17 cellular contexts compared by ENCODE assay signal in genomic region chr7:1917221-1918062, GRCh38.
DNase-seq lines count a peak whose midpoint lies in the region; ATAC-seq, FAIRE-seq and TF ChIP-seq lines count a peak whose summit lies in the region.
"Had no signal": no experiment of that assay in that cellular context is flagged by ENCODE, and none has a peak within 500 bp of the region (broad histone marks: within the 10 kb centered on the region; RNA-seq: fewer than 3 reads in every experiment).

No MANE protein-coding gene starts in this region.

- no peaks in the 10 kb centered on the region; a peak in 1 of 3 replicates for H3K36me3 ChIP-seq in HEK293 (ENCODE audit: control insufficient read depth in 2 of 2, insufficient read depth in 1 of 2, low read length in 2 of 2)
- no peaks in the 10 kb centered on the region for H3K36me3 ChIP-seq in kidney (ENCODE audit: control insufficient read depth in 1 of 2, insufficient read depth in 2 of 2, low read length in 2 of 2)
- H3K36me3 ChIP-seq: brain microvascular endothelial cell, esophagus squamous epithelium had no signal

- peak overlapping the region in 6 of 7 donors; percentile 18 to 89 (median 68) for H3K27ac Mint-ChIP-seq in CD14-positive monocyte
- H3K27ac Mint-ChIP-seq in brain, result peak overlapping the region in 3 of 5 experiments; percentile 18 to 89 (median 73)
- H3K27ac Mint-ChIP-seq in activated CD8-positive, alpha-beta T cell treated with anti-CD3 and anti-CD28 coated beads for 36 hours, result no peak overlapping the region
- H3K27ac Mint-ChIP-seq: activated naive CD4-positive, alpha-beta T cell treated with anti-CD3 and anti-CD28 coated beads, Interleukin-2, amount 10 ng/mL, durations not matched to agents 7 days and 5 days had no signal

- peaks cover 54% of the 10 kb centered on the region for H3K4me1 Mint-ChIP-seq in CD14-positive monocyte
- peaks cover 48% of the 10 kb centered on the region for H3K4me1 Mint-ChIP-seq in brain
- H3K4me1 Mint-ChIP-seq in activated CD8-positive, alpha-beta T cell treated with anti-CD3 and anti-CD28 coated beads for 36 hours (ENCODE audit: low read depth), result peaks cover 38% of the 10 kb centered on the region

- intact Hi-C loops in CD14-positive monocyte (cut with micrococcal nuclease), result no loop called here
- intact Hi-C loops in kidney (cut with DNase I), result no loop called here
- intact Hi-C loops in activated CD8-positive, alpha-beta T cell treated with anti-CD3 and anti-CD28 coated beads for 36 hours (cut with micrococcal nuclease), result no loop called here

- CTCF ChIA-PET in HEK293 (lab: Yijun Ruan, JAX), result no interaction called here
- CTCF ChIA-PET in activated CD8-positive, alpha-beta T cell treated with anti-CD3 and anti-CD28 coated beads for 36 hours (lab: Charles Lee), result no interaction called here

- H3K4me1 ChIP-seq in HEK293 (ENCODE audit: control insufficient read depth, insufficient read depth, low read length) (no peaks in the 10 kb centered on the region), kidney (ENCODE audit: control insufficient read depth in 1 of 2, insufficient read depth in 1 of 2, low read depth in 1 of 2, low read length in 2 of 2) (peaks cover 0 to 8% of the 10 kb centered on the region in 2 donors)
- H3K4me1 ChIP-seq: parathyroid adenoma had no signal

- ATAC-seq in activated CD8-positive, alpha-beta T cell treated with anti-CD3 and anti-CD28 coated beads for 36 hours, result no peak
- ATAC-seq in HG03342 (IDR thresholded peaks at IDR 0.05; ENCODE audit: unreplicated experiment) (no peak), GM18867 (IDR thresholded peaks at IDR 0.05; ENCODE audit: unreplicated experiment) (no peak)

- no peaks in the 10 kb centered on the region for H3K9me3 Mint-ChIP-seq in CD14-positive monocyte
- H3K9me3 Mint-ChIP-seq in brain, result no peaks in the 10 kb centered on the region
- no peaks in the 10 kb centered on the region for H3K9me3 Mint-ChIP-seq in activated CD8-positive, alpha-beta T cell treated with anti-CD3 and anti-CD28 coated beads for 36 hours
- H3K9me3 Mint-ChIP-seq: activated naive CD4-positive, alpha-beta T cell treated with anti-CD3 and anti-CD28 coated beads, Interleukin-2, amount 10 ng/mL, durations not matched to agents 7 days and 5 days had no signal

- POLR2A ChIA-PET in HEK293 (lab: Yijun Ruan, JAX), result no interaction called here
- POLR2A ChIA-PET in activated CD8-positive, alpha-beta T cell treated with anti-CD3 and anti-CD28 coated beads for 36 hours (lab: Charles Lee), result no interaction called here

- no peak overlapping the region for H3K4me3 ChIP-seq in HEK293 (ENCODE audit: low read depth, low read length)
- H3K4me3 ChIP-seq in kidney (ENCODE audit: low read length in 2 of 2), result no peak overlapping the region
- H3K4me3 ChIP-seq: esophagus squamous epithelium, tibial nerve had no signal

- FAIRE-seq in kidney (lab: Jason Lieb, UNC), result no peak
- FAIRE-seq: small intestine had no signal

- no peak overlapping the region for H3K9ac ChIP-seq in kidney (ENCODE audit: low read length in 2 of 2)
- H3K9ac ChIP-seq: parathyroid adenoma had no signal

- no peak overlapping the region for H3K4me3 Mint-ChIP-seq in CD14-positive monocyte
- peak overlapping the region in 1 of 5 experiments; percentile 2 for H3K4me3 Mint-ChIP-seq in brain
- no peak overlapping the region for H3K4me3 Mint-ChIP-seq in activated CD8-positive, alpha-beta T cell treated with anti-CD3 and anti-CD28 coated beads for 36 hours
- H3K4me3 Mint-ChIP-seq: activated naive CD4-positive, alpha-beta T cell treated with anti-CD3 and anti-CD28 coated beads, Interleukin-2, amount 10 ng/mL, durations not matched to agents 7 days and 5 days had no signal

- DNase-seq in CD14-positive monocyte (ENCODE audit: low spot score), result no peak
- DNase-seq in kidney, result peak; percentile 66
- DNase-seq in activated CD8-positive, alpha-beta T cell treated with anti-CD3 and anti-CD28 coated beads for 36 hours, result no peak
- no peak for DNase-seq in GDM1 (lab: John Stamatoyannopoulos, UW)
- DNase-seq: activated CD4-positive, alpha-beta T cell treated with anti-CD3 and anti-CD28 coated beads for 4 hours; activated naive CD4-positive, alpha-beta T cell treated with anti-CD3 and anti-CD28 coated beads, Interleukin-2, amount 10 ng/mL, durations not matched to agents 7 days and 5 days; brain microvascular endothelial cell; esophagus squamous epithelium; KG1; NCI-H1092 treated with DMSO at 0.1 percent for 48 hours; small intestine had no signal

- H3K27ac ChIP-seq in HEK293 (ENCODE audit: extremely low read depth, low read depth, low read length) (no peak overlapping the region), kidney (ENCODE audit: low read depth in 2 of 2, low read length in 2 of 2) (no peak overlapping the region)
- H3K27ac ChIP-seq: brain microvascular endothelial cell, parathyroid adenoma, tibial nerve had no signal

- TF ChIP-seq CTCF in CD14-positive monocyte (IDR thresholded peaks at IDR 0.05) (no peak), HEK293 (tag by site-specific recombination; IDR thresholded peaks at IDR 0.05) (no peak), brain (conservative IDR thresholded peaks at IDR 0.05) (no peak), kidney (IDR thresholded peaks at IDR 0.05; ENCODE audit: borderline replicate concordance, extremely low read depth, insufficient read depth) (no peak)
- no peak for TF ChIP-seq CTCF in activated CD8-positive, alpha-beta T cell treated with anti-CD3 and anti-CD28 coated beads for 36 hours (IDR thresholded peaks at IDR 0.05)

- H3K27me3 Mint-ChIP-seq in CD14-positive monocyte (ENCODE audit: low read depth in 3 of 3), result peaks cover 0 to 5% (median 0%) of the 10 kb centered on the region in 3 donors
- H3K27me3 Mint-ChIP-seq in brain, result no peaks in the 10 kb centered on the region
- peaks cover 1% of the 10 kb centered on the region for H3K27me3 Mint-ChIP-seq in activated CD8-positive, alpha-beta T cell treated with anti-CD3 and anti-CD28 coated beads for 36 hours

- H3K36me3 Mint-ChIP-seq in CD14-positive monocyte (peaks cover 24 to 30% of the 10 kb centered on the region in 2 donors), brain (peaks cover 7% of the 10 kb centered on the region)
- H3K36me3 Mint-ChIP-seq in activated CD8-positive, alpha-beta T cell treated with anti-CD3 and anti-CD28 coated beads for 36 hours (ENCODE audit: low read depth), result no peaks in the 10 kb centered on the region

- H3K9me3 ChIP-seq in HEK293 (ENCODE audit: control insufficient read depth, insufficient read depth, low read depth, low read length) (no peaks in the 10 kb centered on the region), kidney (ENCODE audit: control insufficient read depth in 1 of 2, low read length in 2 of 2) (no peaks in the 10 kb centered on the region)
- H3K9me3 ChIP-seq: esophagus squamous epithelium, tibial nerve had no signal

TF ChIP-seq in HEK293, 187 proteins besides CTCF, POLR2A, EP300 and RAD21:
- no peak for TF ChIP-seq ZNF571 (tag by site-specific recombination; IDR thresholded peaks at IDR 0.05)
- TF ChIP-seq KLF1 (tag by site-specific recombination; IDR thresholded peaks at IDR 0.05), result peak; percentile 95
